8 cellular contexts compared by ENCODE assay signal in the genomic region with DNA sequence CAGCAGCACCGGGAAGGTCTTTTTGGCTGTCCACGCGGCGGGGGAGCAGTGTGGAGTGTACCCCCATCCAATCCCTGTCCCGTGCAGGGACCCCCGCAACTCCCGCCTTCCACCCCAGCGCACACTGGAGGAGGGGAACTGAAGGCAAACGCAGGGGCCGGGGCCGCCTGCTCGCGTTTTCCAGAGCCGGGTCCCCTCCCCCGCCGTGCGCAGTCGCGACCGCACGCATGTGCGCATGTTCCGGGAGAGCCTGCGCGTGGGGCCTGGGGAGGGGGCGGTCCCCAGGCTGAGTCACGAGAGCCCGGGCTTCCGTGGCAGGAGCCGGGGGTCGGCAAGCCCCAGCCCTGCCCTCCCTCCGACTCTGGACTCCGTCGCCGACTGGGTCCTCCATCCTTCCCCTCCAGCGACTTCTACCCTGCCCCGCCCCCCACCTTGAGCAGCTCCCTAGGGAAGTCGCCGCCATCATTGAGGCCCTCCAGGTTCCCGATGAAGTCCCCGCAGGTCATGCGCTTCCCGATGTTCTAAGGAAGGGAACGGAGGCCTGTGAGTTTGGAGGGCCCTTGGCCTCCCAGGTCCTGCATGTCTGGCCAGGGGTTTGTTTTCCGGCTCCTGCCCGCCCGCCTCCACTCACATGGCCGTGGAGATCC. TPM values are rescaled to one million over a fixed set of nuclear protein-coding genes. Genes with fewer than 3 reads are reported as not detected.
DNase-seq lines count a peak whose midpoint lies in the region; ATAC-seq and TF ChIP-seq lines count a peak whose summit lies in the region.

No MANE protein-coding gene starts in this region.

- H3K9ac ChIP-seq in GM23248, result peak overlapping the region; percentile 43; the same call in 1 of the 2 replicates

- peaks cover 32% of the 10 kb centered on the region for H3K4me1 Mint-ChIP-seq in activated T-helper 2 cell treated with anti-CD3 and anti-CD28 coated beads, Interferon-gamma antibody, Interleukin-2, Interleukin-4, amounts not matched to agents 10 μg/mL and 5 μg/mL and 100 μg/mL, durations not matched to agents 14 hours and 24 hours and 36 hours (ENCODE audit: low read depth)

- H3K9me3 ChIP-seq in GM23248 (ENCODE audit: low read depth), result no peaks in the 10 kb centered on the region
- H3K9me3 ChIP-seq in right atrium auricular region, result no peaks in the 10 kb centered on the region

- peak overlapping the region; percentile 69 for H3K4me2 ChIP-seq in GM23248 (ENCODE audit: unreplicated experiment)

- ATAC-seq in HG02623 (IDR thresholded peaks at IDR 0.05; ENCODE audit: unreplicated experiment) (no peak), GM21390 (IDR thresholded peaks at IDR 0.05; ENCODE audit: unreplicated experiment) (no peak)

- peaks cover 2% of the 10 kb centered on the region for H3K36me3 Mint-ChIP-seq in activated T-helper 2 cell treated with anti-CD3 and anti-CD28 coated beads, Interferon-gamma antibody, Interleukin-2, Interleukin-4, amounts not matched to agents 10 μg/mL and 5 μg/mL and 100 μg/mL, durations not matched to agents 14 hours and 24 hours and 36 hours (ENCODE audit: low read depth)

- no peaks in the 10 kb centered on the region for H4K20me1 ChIP-seq in GM23248 (ENCODE audit: insufficient read depth)

- H3K27me3 Mint-ChIP-seq in activated T-helper 2 cell treated with anti-CD3 and anti-CD28 coated beads, Interferon-gamma antibody, Interleukin-2, Interleukin-4, amounts not matched to agents 10 μg/mL and 5 μg/mL and 100 μg/mL, durations not matched to agents 14 hours and 24 hours and 36 hours (ENCODE audit: low read depth), result peaks cover 25% of the 10 kb centered on the region

- H3K9me2 ChIP-seq in GM23248 (ENCODE audit: insufficient read depth), result no peaks in the 10 kb centered on the region

- H3K36me3 ChIP-seq in GM23248 (ENCODE audit: low read depth) (no peaks in the 10 kb centered on the region), right atrium auricular region (no peaks in the 10 kb centered on the region)

- intact Hi-C loops in activated T-helper 2 cell treated with anti-CD3 and anti-CD28 coated beads, Interferon-gamma antibody, Interleukin-2, Interleukin-4, amounts not matched to agents 10 μg/mL and 5 μg/mL and 100 μg/mL, durations not matched to agents 14 hours and 24 hours and 36 hours (cut with micrococcal nuclease), result no loop called here

- H3K4me1 ChIP-seq in GM23248 (ENCODE audit: insufficient read depth), result no peaks in the 10 kb centered on the region
- peaks cover 0 to 11% of the 10 kb centered on the region in 2 donors for H3K4me1 ChIP-seq in right atrium auricular region

- peak overlapping the region; percentile 85 for H3K4me3 Mint-ChIP-seq in activated T-helper 2 cell treated with anti-CD3 and anti-CD28 coated beads, Interferon-gamma antibody, Interleukin-2, Interleukin-4, amounts not matched to agents 10 μg/mL and 5 μg/mL and 100 μg/mL, durations not matched to agents 14 hours and 24 hours and 36 hours (ENCODE audit: low read depth)

- DNase-seq in GM23248 (peak; percentile 31), right atrium auricular region (ENCODE audit: low spot score) (no peak), NCI-H748 (lab: John Stamatoyannopoulos, UW; ENCODE audit: unreplicated experiment) (no peak), CD1c-positive myeloid dendritic cell (ENCODE audit: extremely low spot score) (no peak)
- peak; percentile 53 for DNase-seq in activated T-helper 2 cell treated with anti-CD3 and anti-CD28 coated beads, Interferon-gamma antibody, Interleukin-2, Interleukin-4, amounts not matched to agents 10 μg/mL and 5 μg/mL and 100 μg/mL, durations not matched to agents 14 hours and 24 hours and 36 hours (ENCODE audit: low spot score)

- H3F3A ChIP-seq in GM23248 (ENCODE audit: insufficient read depth), result no peaks in the 10 kb centered on the region

- peaks cover 16% of the 10 kb centered on the region for H3K27me3 ChIP-seq in GM23248 (replicated peaks; ENCODE audit: insufficient read depth)
- H3K27me3 ChIP-seq in right atrium auricular region, result peaks cover 0 to 10% of the 10 kb centered on the region in 2 donors

- 1 to 4% methylated on average over 34 to 47 of the region's 48 CpGs for WGBS in GM23248 (ENCODE audit: low coverage in 1 of 2, low lambda C conversion rate in 2 of 2, missing lambda C conversion rate in 2 of 2), 2 experiments

- no peak for TF ChIP-seq CTCF in right atrium auricular region (IDR thresholded peaks at IDR 0.05)

- H3K27ac ChIP-seq in GM23248 (no peak overlapping the region), right atrium auricular region (peak overlapping the region; percentile 13 to 40), skin epidermis (peak overlapping the region in 1 of 21 experiments; percentile 55)

- no peaks in the 10 kb centered on the region for H3K79me2 ChIP-seq in GM23248 (ENCODE audit: insufficient read depth)

- in situ Hi-C loops in GM23248 (cut with MboI), result no loop called here

- H3K9me3 Mint-ChIP-seq in activated T-helper 2 cell treated with anti-CD3 and anti-CD28 coated beads, Interferon-gamma antibody, Interleukin-2, Interleukin-4, amounts not matched to agents 10 μg/mL and 5 μg/mL and 100 μg/mL, durations not matched to agents 14 hours and 24 hours and 36 hours, result no peaks in the 10 kb centered on the region

- no peak overlapping the region for H3K27ac Mint-ChIP-seq in activated T-helper 2 cell treated with anti-CD3 and anti-CD28 coated beads, Interferon-gamma antibody, Interleukin-2, Interleukin-4, amounts not matched to agents 10 μg/mL and 5 μg/mL and 100 μg/mL, durations not matched to agents 14 hours and 24 hours and 36 hours

- peak overlapping the region; percentile 59 for H2AFZ ChIP-seq in GM23248

- H3K4me3 ChIP-seq in GM23248 (peak overlapping the region; percentile 62), right atrium auricular region (peak overlapping the region; percentile 32 to 45), skin epidermis (peak overlapping the region; percentile 2 to 40 (median 21))

RNA-seq across cellular contexts. Expression of a gene that starts 8.0 kb away (rescaled TPM):
- 1.0 and 11.3 TPM in 2 replicates for total RNA-seq in GM23248 (2014; rRNA removed; shearing (Covaris generic))
- polyA plus RNA-seq in GM23248 (2016; fragmentation: Nextera tagmentation; extraction: Ambion mirVana), result 0.95 and 1.8 TPM in 2 replicates
- total RNA-seq in activated T-helper 2 cell treated with anti-CD3 and anti-CD28 coated beads, Interferon-gamma antibody, Interleukin-2, Interleukin-4, amounts not matched to agents 10 μg/mL and 5 μg/mL and 100 μg/mL, durations not matched to agents 14 hours and 24 hours and 36 hours, result 10.6 and 13.4 TPM in 2 replicates
- total RNA-seq in right atrium auricular region, result 1 to 10 TPM; 2.2 to 9.7 TPM

RNA-seq across cellular contexts. Expression of a gene that starts 10.1 kb away (rescaled TPM):
- 23.1 and 23.6 TPM in 2 replicates for total RNA-seq in GM23248 (2014; rRNA removed; shearing (Covaris generic))
- 17.7 and 19.8 TPM in 2 replicates for polyA plus RNA-seq in GM23248 (2016; fragmentation: Nextera tagmentation; extraction: Ambion mirVana)
- total RNA-seq in activated T-helper 2 cell treated with anti-CD3 and anti-CD28 coated beads, Interferon-gamma antibody, Interleukin-2, Interleukin-4, amounts not matched to agents 10 μg/mL and 5 μg/mL and 100 μg/mL, durations not matched to agents 14 hours and 24 hours and 36 hours, result 14.8 and 15.1 TPM in 2 replicates
- total RNA-seq in right atrium auricular region, result 10 to 100 TPM; 16.6 to 21.3 TPM

RNA-seq across cellular contexts. Expression of a gene that starts 15.0 kb away (rescaled TPM):
- total RNA-seq in GM23248 (2014; rRNA removed; shearing (Covaris generic)), result 21.5 and 34.7 TPM in 2 replicates
- polyA plus RNA-seq in GM23248 (2016; fragmentation: Nextera tagmentation; extraction: Ambion mirVana), result 5.7 and 6.7 TPM in 2 replicates
- total RNA-seq in activated T-helper 2 cell treated with anti-CD3 and anti-CD28 coated beads, Interferon-gamma antibody, Interleukin-2, Interleukin-4, amounts not matched to agents 10 μg/mL and 5 μg/mL and 100 μg/mL, durations not matched to agents 14 hours and 24 hours and 36 hours, result 310 and 323 TPM in 2 replicates
- total RNA-seq in right atrium auricular region, result 10 to 100 TPM in 1 of 2 donors, 1 to 10 TPM in 1; 7.3 to 15.6 TPM

RNA-seq across cellular contexts. Expression of a gene that starts 21.8 kb away (rescaled TPM):
- 54.1 and 58.8 TPM in 2 replicates for total RNA-seq in GM23248 (2014; rRNA removed; shearing (Covaris generic))
- 85.9 and 87.6 TPM in 2 replicates for polyA plus RNA-seq in GM23248 (2016; fragmentation: Nextera tagmentation; extraction: Ambion mirVana)
- 60.7 and 67.5 TPM in 2 replicates for total RNA-seq in activated T-helper 2 cell treated with anti-CD3 and anti-CD28 coated beads, Interferon-gamma antibody, Interleukin-2, Interleukin-4, amounts not matched to agents 10 μg/mL and 5 μg/mL and 100 μg/mL, durations not matched to agents 14 hours and 24 hours and 36 hours
- 10 to 100 TPM; 79.1 to 87.1 TPM for total RNA-seq in right atrium auricular region

RNA-seq across cellular contexts. Expression of a gene that starts 40.8 kb away (rescaled TPM):
- total RNA-seq in GM23248 (2014; rRNA removed; shearing (Covaris generic)), result not detected in 2 replicates
- not detected in 2 replicates for polyA plus RNA-seq in GM23248 (2016; fragmentation: Nextera tagmentation; extraction: Ambion mirVana)
- total RNA-seq in activated T-helper 2 cell treated with anti-CD3 and anti-CD28 coated beads, Interferon-gamma antibody, Interleukin-2, Interleukin-4, amounts not matched to agents 10 μg/mL and 5 μg/mL and 100 μg/mL, durations not matched to agents 14 hours and 24 hours and 36 hours, result 0.32 TPM in 1 of 2 replicates, not detected in the other
- total RNA-seq in right atrium auricular region, result not detected

Comparison
In these comparisons a context has a peak if more than half of its experiments do, and no peak if none do; other contexts are left out.
1. DNase-seq: peak in GM23248 (single experiment) and activated T-helper 2 cell treated with anti-CD3 and anti-CD28 coated beads, Interferon-gamma antibody, Interleukin-2, Interleukin-4, amounts not matched to agents 10 μg/mL and 5 μg/mL and 100 μg/mL, durations not matched to agents 14 hours and 24 hours and 36 hours (single experiment); none in right atrium auricular region (single experiment), NCI-H748 (single experiment) and CD1c-positive myeloid dendritic cell (single experiment).
2. Peak in every context shown above with its lines, with median percentiles within 50 percentile points of each other: H3K4me3 ChIP-seq.